In genomic region chr11:134916829-134917228, GRCh38 we compare ENCODE assay signal across 25 cellular contexts.
"Had no signal": no experiment of that assay in that cellular context is flagged by ENCODE, and none has a peak within 500 bp of the region (broad histone marks: within the 10 kb centered on the region; RNA-seq: fewer than 3 reads in every experiment).

No MANE protein-coding gene starts in this region.

- H2AFZ ChIP-seq: neural progenitor cell had no signal

- H3K4me3 ChIP-seq: coronary artery, heart right ventricle, left lung, lower lobe of right lung, neural progenitor cell, pancreas, testis, tibial nerve, upper lobe of right lung, vagina had no signal

- H3K4me2 ChIP-seq: neural progenitor cell had no signal

- ATAC-seq: left lung; lower lobe of right lung; natural killer cell treated with Interleukin-12 subunit alpha and Interleukin-12 subunit beta and Interleukin-15 and Interleukin-18, amount 100 ng/mL, for 72 hours; pancreas; right cardiac atrium; upper lobe of right lung had no signal

- H3K27ac ChIP-seq: coronary artery, left lung, lower lobe of right lung, neural progenitor cell, pancreas, testis, tibial nerve, upper lobe of right lung, vagina had no signal

- H3K9ac ChIP-seq: neural progenitor cell had no signal

- H3K36me3 ChIP-seq: heart right ventricle, left lung, lower lobe of right lung, neural progenitor cell, pancreas, tibial nerve, upper lobe of right lung, vagina had no signal

- DNase-seq: effector CD4-positive, alpha-beta T cell; endodermal cell; erythroblast; heart right ventricle; hypothalamus; immature natural killer cell; left lung; lower lobe of right lung; midbrain; nucleus accumbens; pancreas; right cardiac atrium; small intestine; stimulated activated CD4-positive, alpha-beta T cell treated with anti-CD3 and anti-CD28 coated beads, Interleukin-12 subunit alpha, Interleukin-12 subunit beta, amount 100 ng/mL, for 4 hours; stimulated activated naive CD4-positive, alpha-beta T cell treated with Interleukin-2 at 50 U/mL for 16 hours; testis; upper lobe of right lung had no signal

- FAIRE-seq: endothelial cell of umbilical vein, frontal cortex, keratinocyte, pancreas, small intestine had no signal

- H3K27me3 ChIP-seq: neural progenitor cell, testis, tibial nerve, upper lobe of right lung, vagina had no signal

- H3K4me1 ChIP-seq: left lung, lower lobe of right lung, pancreas, testis, tibial nerve, upper lobe of right lung, vagina had no signal

- H3K9me3 ChIP-seq: heart right ventricle, left lung, lower lobe of right lung, pancreas, testis, tibial nerve, upper lobe of right lung, vagina had no signal
